Comparison of ENCODE assay signal across 24 cellular contexts in genomic region chrX:28549839-28550238, GRCh38. TPM values are rescaled to one million over a fixed set of nuclear protein-coding genes. Genes with fewer than 3 reads are reported as not detected.
DNase-seq lines count a peak whose midpoint lies in the region; ATAC-seq, FAIRE-seq and TF ChIP-seq lines count a peak whose summit lies in the region.
"Had no signal": no experiment of that assay in that cellular context is flagged by ENCODE, and none has a peak within 500 bp of the region (broad histone marks: within the 10 kb centered on the region; RNA-seq: fewer than 3 reads in every experiment).

No MANE protein-coding gene starts in this region.

- H3K36me3 Mint-ChIP-seq in WTC11, result no peaks in the 10 kb centered on the region

- no peak for TF ChIP-seq RAD21 in A549 (conservative IDR thresholded peaks at IDR 0.05 in 1 of 2, IDR thresholded peaks at IDR 0.05 in 1 of 2)

- no peaks in the 10 kb centered on the region for H3K4me1 ChIP-seq in A549

- 28% methylated on average over 4 of the region's 4 CpGs for WGBS in A549 (ENCODE audit: missing lambda C conversion rate)

- FAIRE-seq in A549 (lab: Jason Lieb, UNC), result peak; percentile 54
- FAIRE-seq: H54, HTR-8/SVneo, K562 had no signal

- CTCF ChIA-PET in A549 (lab: Yijun Ruan, JAX), result no interaction called here
- CTCF ChIA-PET in WTC11 (lab: Charles Lee), result no interaction called here

- H3K27ac Mint-ChIP-seq in WTC11, result no peak overlapping the region

- no peak overlapping the region for H3K27ac ChIP-seq in A549
- H3K27ac ChIP-seq: 22Rv1 had no signal

- H3K9me3 ChIP-seq in A549, result no peaks in the 10 kb centered on the region
- H3K9me3 ChIP-seq: SK-N-SH had no signal

- no peaks in the 10 kb centered on the region; the same call in 1 of the 2 replicates for H3K9me3 Mint-ChIP-seq in WTC11

- ATAC-seq in A549, result no peak
- peak; percentile 75 for ATAC-seq in WTC11
- ATAC-seq in HG02840 (IDR thresholded peaks at IDR 0.05; ENCODE audit: low FRiP score, unreplicated experiment), result no peak
- ATAC-seq in GM18907 (IDR thresholded peaks at IDR 0.05; ENCODE audit: unreplicated experiment), result no peak
- ATAC-seq: K562 had no signal

- no peak for TF ChIP-seq EP300 in A549 (IDR thresholded peaks at IDR 0.05)

- DNase-seq in A549 (ENCODE audit: low read depth in 1 of 2, low spot score in 1 of 2) (no peak), NCI-H226 (peak; percentile 15), WTC11 (ENCODE audit: low spot score) (peak; percentile 24), islet precursor cell (peak; percentile 57), NCI-H2029 treated with DMSO at 0.1 percent for 48 hours (lab: John Stamatoyannopoulos, UW) (no peak)
- DNase-seq in stimulated activated CD4-positive, alpha-beta T cell treated with anti-CD3 and anti-CD28 coated beads, Interleukin-1b, Interleukin-23, amount 100 ng/mL, for 48 hours, result no peak
- DNase-seq: ACHN, DMS153, DND-41, Kasumi-1, MV-4-11, NCI-H1105, NCI-H146, NCI-H1930, NCI-H748 treated with DMSO at 0.1 percent for 48 hours had no signal

- H3K4me2 ChIP-seq in A549, result no peak overlapping the region
- H3K4me2 ChIP-seq: SK-N-SH had no signal

- H3K4me3 Mint-ChIP-seq in WTC11, result no peak overlapping the region

- POLR2A ChIA-PET in A549 (lab: Yijun Ruan, JAX), result no interaction called here
- POLR2A ChIA-PET in WTC11 (lab: Charles Lee), result no interaction called here

- TF ChIP-seq POLR2A in A549 (IDR thresholded peaks at IDR 0.05; ENCODE audit: low read length), result no peak

- H3K4me1 Mint-ChIP-seq in WTC11, result peaks cover 4% of the 10 kb centered on the region

- H3K27me3 Mint-ChIP-seq in WTC11 (ENCODE audit: low read depth), result no peaks in the 10 kb centered on the region

- H3K4me3 ChIP-seq in A549, result no peak overlapping the region
- H3K4me3 ChIP-seq: K562 had no signal

- TF ChIP-seq CTCF in A549 (IDR thresholded peaks at IDR 0.05) (no peak), WTC11 (IDR thresholded peaks at IDR 0.05) (no peak)

TF ChIP-seq in A549, 52 proteins besides CTCF, POLR2A, EP300 and RAD21:
- TF ChIP-seq ATOH8 (CRISPR knock-in tag; IDR thresholded peaks at IDR 0.05; ENCODE audit: low read depth) (no peak), EHF (CRISPR knock-in tag; IDR thresholded peaks at IDR 0.05) (no peak), FOSL2 (IDR thresholded peaks at IDR 0.05) (no peak), FOSL2 (CRISPR knock-in tag; IDR thresholded peaks at IDR 0.05) (no peak), KDM1A (IDR thresholded peaks at IDR 0.05; ENCODE audit: low read depth) (no peak), CHD2 (IDR thresholded peaks at IDR 0.05; ENCODE audit: low read length, partially characterized antibody) (no peak)
TF ChIP-seq in A549: peak in this region for 0.

TF ChIP-seq in WTC11, 78 proteins besides CTCF, POLR2A, EP300 and RAD21:
- TF ChIP-seq ELF4 (CRISPR knock-in tag; IDR thresholded peaks at IDR 0.05; ENCODE audit: low read depth) (no peak), GABPB1 (CRISPR knock-in tag; IDR thresholded peaks at IDR 0.05) (no peak), ESRRA (CRISPR knock-in tag; IDR thresholded peaks at IDR 0.05; ENCODE audit: borderline replicate concordance) (no peak)

RNA-seq across cellular contexts. Expression of gene IL1RAPL1, which starts 37.4 kb away (rescaled TPM):
- not detected in 2 replicates for polyA plus RNA-seq in A549 (2011; rRNA removed)
- polyA plus RNA-seq in A549 (2012; cell fraction: cytosol; rRNA removed), result not detected in 2 replicates
- polyA plus RNA-seq in A549 (2012; cell fraction: nucleus; rRNA removed), result not detected in 2 replicates
- polyA plus RNA-seq in A549 (2017; fragmentation: RNase III; extraction: RNeasy Plus Mini Kit Qiagen cat#74134 plus additional on column Dnase treatment), result not detected in 3 replicates
- polyA minus RNA-seq in A549 (2011; rRNA and poly(A)+ RNA removed), result not detected in 2 replicates
- 0.09 to 0.16 TPM (median 0.13 TPM) in 3 replicates for total RNA-seq in WTC11 (2021)
- total RNA-seq: MCF 10A, NCI-H460 had no signal

Comparison
In these comparisons a context has a peak if more than half of its experiments do, and no peak if none do; other contexts are left out.
1. DNase-seq: peak in NCI-H226 (single experiment), WTC11 (single experiment) and islet precursor cell (single experiment); none in A549 (0 of 2), stimulated activated CD4-positive, alpha-beta T cell treated with anti-CD3 and anti-CD28 coated beads, Interleukin-1b, Interleukin-23, amount 100 ng/mL, for 48 hours (single experiment) and NCI-H2029 treated with DMSO at 0.1 percent for 48 hours (single experiment).